ENCODE assay signal across 8 cellular contexts in genomic region chr9:17005085-17005484, GRCh38.
DNase-seq lines count a peak whose midpoint lies in the region; ATAC-seq and TF ChIP-seq lines count a peak whose summit lies in the region.

No MANE protein-coding gene starts in this region.

- no peak overlapping the region for H3K4me3 Mint-ChIP-seq in stimulated activated effector memory CD8-positive, alpha-beta T cell treated with anti-CD3 and anti-CD28 coated beads, Interleukin-12 subunit alpha, Interleukin-12 subunit beta, amount 100 ng/mL, for 72 hours

- peak overlapping the region; percentile 56 for H3K27ac ChIP-seq in osteoblast (ENCODE audit: low read depth, low read length)

- no peak for TF ChIP-seq CTCF in osteoblast (IDR thresholded peaks at IDR 0.05; ENCODE audit: extremely low read depth, low read depth, low read length)

- no peak overlapping the region for H3K27ac Mint-ChIP-seq in stimulated activated effector memory CD8-positive, alpha-beta T cell treated with anti-CD3 and anti-CD28 coated beads, Interleukin-12 subunit alpha, Interleukin-12 subunit beta, amount 100 ng/mL, for 72 hours

- peak; percentile 83 for DNase-seq in EH (ENCODE audit: low read depth)
- DNase-seq in NCI-H774 (lab: John Stamatoyannopoulos, UW): peak; percentile 48
- DNase-seq in fibroblast of peridontal ligament (ENCODE audit: extremely low read depth): peak; percentile 94
- DNase-seq in osteoblast (ENCODE audit: insufficient read length, low spot score, missing footprints): peak; percentile 90
- DNase-seq in cortex of kidney (lab: John Stamatoyannopoulos, UW): no peak
- no peak for DNase-seq in stimulated activated effector memory CD8-positive, alpha-beta T cell treated with anti-CD3 and anti-CD28 coated beads, Interleukin-12 subunit alpha, Interleukin-12 subunit beta, amount 100 ng/mL, for 72 hours (ENCODE audit: low spot score in 2 of 2)
- no peak for DNase-seq in pons (ENCODE audit: low spot score)

- H3K9me3 Mint-ChIP-seq in stimulated activated effector memory CD8-positive, alpha-beta T cell treated with anti-CD3 and anti-CD28 coated beads, Interleukin-12 subunit alpha, Interleukin-12 subunit beta, amount 100 ng/mL, for 72 hours: peaks cover 10% of the 10 kb centered on the region

- no peak for ATAC-seq in stimulated activated effector memory CD8-positive, alpha-beta T cell treated with anti-CD3 and anti-CD28 coated beads, Interleukin-12 subunit alpha, Interleukin-12 subunit beta, amount 100 ng/mL, for 72 hours
- ATAC-seq in HG03378 (IDR thresholded peaks at IDR 0.05; ENCODE audit: unreplicated experiment): no peak

- H3K36me3 Mint-ChIP-seq in stimulated activated effector memory CD8-positive, alpha-beta T cell treated with anti-CD3 and anti-CD28 coated beads, Interleukin-12 subunit alpha, Interleukin-12 subunit beta, amount 100 ng/mL, for 72 hours: no peaks in the 10 kb centered on the region

- H3K36me3 ChIP-seq in osteoblast (ENCODE audit: insufficient read depth, low read length): no peaks in the 10 kb centered on the region

- no peaks in the 10 kb centered on the region for H3K27me3 ChIP-seq in osteoblast (ENCODE audit: insufficient read depth, low read length)

- H3K4me1 ChIP-seq in osteoblast (ENCODE audit: insufficient read depth, low read length): peaks cover 24% of the 10 kb centered on the region

- H4K20me1 ChIP-seq in osteoblast (ENCODE audit: insufficient read depth, low read length): no peaks in the 10 kb centered on the region

- H3K4me3 ChIP-seq in osteoblast (ENCODE audit: insufficient read depth, low read length): peak overlapping the region; percentile 67

- peak overlapping the region; percentile 92 for H2AFZ ChIP-seq in osteoblast (ENCODE audit: low read length)

- no peaks in the 10 kb centered on the region for H3K4me1 Mint-ChIP-seq in stimulated activated effector memory CD8-positive, alpha-beta T cell treated with anti-CD3 and anti-CD28 coated beads, Interleukin-12 subunit alpha, Interleukin-12 subunit beta, amount 100 ng/mL, for 72 hours

- H3K9me3 ChIP-seq in osteoblast (ENCODE audit: low read depth, low read length): no peaks in the 10 kb centered on the region

- H3K4me2 ChIP-seq in osteoblast (ENCODE audit: insufficient read depth, low read length): peak overlapping the region; percentile 89

- H3K79me2 ChIP-seq in osteoblast (ENCODE audit: insufficient read depth, low read length): no peaks in the 10 kb centered on the region

Comparison
In these comparisons a context has a peak if more than half of its experiments do, and no peak if none do; other contexts are left out.
1. DNase-seq: peak in EH (single experiment), NCI-H774 (single experiment), fibroblast of peridontal ligament (single experiment) and osteoblast (single experiment); none in cortex of kidney (single experiment), stimulated activated effector memory CD8-positive, alpha-beta T cell treated with anti-CD3 and anti-CD28 coated beads, Interleukin-12 subunit alpha, Interleukin-12 subunit beta, amount 100 ng/mL, for 72 hours (0 of 2) and pons (single experiment).